In genomic region chr18:58863539-58864145, GRCh38 we compare ENCODE assay signal across 8 cellular contexts. TPM values are rescaled to one million over a fixed set of nuclear protein-coding genes. Genes with fewer than 3 reads are reported as not detected.
A peak's percentile ranks its signal among the peaks of the same experiment; 100 is the strongest.
DNase-seq lines count a peak whose midpoint lies in the region; ATAC-seq and TF ChIP-seq lines count a peak whose summit lies in the region.

No MANE protein-coding gene starts in this region.

- peak overlapping the region; percentile 75 for H3K4me2 ChIP-seq in IMR-90 (ENCODE audit: low read depth, low read length)

- no peak overlapping the region for H2BK15ac ChIP-seq in IMR-90 (ENCODE audit: low read depth, low read length)

- in situ Hi-C loops in IMR-90 (cut with MboI; ENCODE audit: low sequenced_read_pairs), result no loop called here

- H3K79me1 ChIP-seq in IMR-90 (ENCODE audit: low read depth in 1 of 2, low read length in 2 of 2), result peaks cover 48 to 60% of the 10 kb centered on the region in 2 experiments

- H3K9me3 Mint-ChIP-seq in nephron progenitor cell, result peaks cover 9% of the 10 kb centered on the region

- H4K5ac ChIP-seq in IMR-90 (ENCODE audit: low read depth, low read length), result peak overlapping the region; percentile 85

- H3K14ac ChIP-seq in IMR-90 (replicated peaks; ENCODE audit: low read depth, low read length), result 0 out of 2 replicates have a peak overlapping the region, but pooled peaks have one; percentile 19

- H4K20me1 ChIP-seq in IMR-90 (ENCODE audit: insufficient read depth, low read length), result no peaks in the 10 kb centered on the region

- dilution Hi-C loops in IMR-90 (cut with HindIII; ENCODE audit: low sequenced_read_pairs, unreplicated experiment), result no loop called here

- H3K23ac ChIP-seq in IMR-90 (ENCODE audit: low read depth, low read length), result no peak overlapping the region

- peak overlapping the region; percentile 54; the same call in 1 of the 2 replicates for H3K18ac ChIP-seq in IMR-90 (ENCODE audit: low read depth, low read length)

- H3K9ac ChIP-seq in IMR-90 (ENCODE audit: low read depth, low read length), result peak overlapping the region; percentile 94

- peak overlapping the region; percentile 100 for H4K91ac ChIP-seq in IMR-90 (ENCODE audit: insufficient read depth, low read depth, low read length)

- H3K56ac ChIP-seq in IMR-90 (ENCODE audit: extremely low read depth, insufficient read depth, low read length), result 0 out of 2 replicates have a peak overlapping the region, but pooled peaks have one; percentile 3

- no TSS peak for BruUV-seq in IMR-90 (replicated peaks; lab: Mats Ljungman, UMichigan)

- intact Hi-C loops in IMR-90 (cut with micrococcal nuclease), result loop anchor here (2.0 kb wide), 1 partner anchor 75 kb away; no protein-coding TSS in a partner anchor
- intact Hi-C loops in uterus (cut with DNase I; ENCODE audit: low total_unique reads), result no loop called here

- peak overlapping the region; percentile 97; the same call in 1 of the 2 replicates for H2BK120ac ChIP-seq in IMR-90 (ENCODE audit: low read depth, low read length)

- H2AFZ ChIP-seq in IMR-90 (replicated peaks; ENCODE audit: low read length, poor library complexity), result peak overlapping the region; percentile 87

- H2BK5ac ChIP-seq in IMR-90 (ENCODE audit: low read depth, low read length, poor library complexity, severe bottlenecking), result peak overlapping the region; percentile 98

- peak overlapping the region; percentile 47 for H3K4ac ChIP-seq in IMR-90 (ENCODE audit: low read depth, low read length)

- TF ChIP-seq CTCF in IMR-90 (conservative IDR thresholded peaks at IDR 0.05; ENCODE audit: low read depth, low read length) (no peak), fibroblast of pulmonary artery (IDR thresholded peaks at IDR 0.05; ENCODE audit: low read length, missing control alignments) (no peak), nephron progenitor cell (IDR thresholded peaks at IDR 0.05) (no peak), uterus (IDR thresholded peaks at IDR 0.05) (no peak)

- peaks cover 89% of the 10 kb centered on the region for H3K4me1 Mint-ChIP-seq in nephron progenitor cell

- no peak overlapping the region for H2BK20ac ChIP-seq in IMR-90 (ENCODE audit: low read depth, low read length)

- peaks cover 39% of the 10 kb centered on the region for H3K4me1 ChIP-seq in IMR-90 (ENCODE audit: control insufficient read depth, insufficient read depth, low read length)
- peaks cover 5 to 16% of the 10 kb centered on the region in 2 donors for H3K4me1 ChIP-seq in uterus

- H3K27me3 ChIP-seq in IMR-90 (ENCODE audit: control insufficient read depth, insufficient read depth, low read length), result no peaks in the 10 kb centered on the region
- H3K27me3 ChIP-seq in uterus, result no peaks in the 10 kb centered on the region

- no peak for TF ChIP-seq RAD21 in IMR-90 (IDR thresholded peaks at IDR 0.05; ENCODE audit: low read length)

- no peak for TF ChIP-seq POLR2A in IMR-90 (IDR thresholded peaks at IDR 0.05; ENCODE audit: low read depth, low read length)
- no peak for TF ChIP-seq POLR2A in uterus (IDR thresholded peaks at IDR 0.05)

- H3K27ac Mint-ChIP-seq in nephron progenitor cell, result peak overlapping the region; percentile 99

- peak overlapping the region; percentile 100; the same call in 1 of the 2 replicates for H2AK5ac ChIP-seq in IMR-90 (ENCODE audit: low read depth, low read length)

- peaks cover 2% of the 10 kb centered on the region for H3K27me3 Mint-ChIP-seq in nephron progenitor cell (ENCODE audit: low read depth, poor library complexity)

- H3K9me1 ChIP-seq in IMR-90 (ENCODE audit: insufficient read depth, low read length), result peaks cover 18% of the 10 kb centered on the region

- H2AK9ac ChIP-seq in IMR-90 (replicated peaks; ENCODE audit: low read depth, low read length, poor library complexity), result peak overlapping the region; percentile 80

- ATAC-seq in IMR-90 (ENCODE audit: low read depth) (peak; percentile 45), HG02610 (IDR thresholded peaks at IDR 0.05; ENCODE audit: unreplicated experiment) (no peak)

- H3K4me3 Mint-ChIP-seq in nephron progenitor cell, result peak overlapping the region; percentile 89

- H3K27ac ChIP-seq in IMR-90 (ENCODE audit: insufficient read depth, low read length) (peak overlapping the region; percentile 98), uterus (peak overlapping the region; percentile 95 to 99)

- POLR2A ChIA-PET in IMR-90 (lab: Charles Lee; ENCODE audit: unreplicated experiment), result no interaction called here

- peaks cover 14% of the 10 kb centered on the region for H3K36me3 ChIP-seq in IMR-90 (ENCODE audit: control insufficient read depth, insufficient read depth, low read length)
- no peaks in the 10 kb centered on the region for H3K36me3 ChIP-seq in uterus

- H4K8ac ChIP-seq in IMR-90 (ENCODE audit: low read depth in 2 of 2, low read length in 2 of 2), result peak overlapping the region; percentile 67 to 97; a peak in 2 of 4 replicates

- H3K4me3 ChIP-seq in IMR-90 (ENCODE audit: insufficient read depth, low read depth, low read length), result peak overlapping the region; percentile 39
- peak overlapping the region; percentile 33 for H3K4me3 ChIP-seq in fibroblast of pulmonary artery (replicated peaks; ENCODE audit: low read depth, low read length)
- H3K4me3 ChIP-seq in uterus, result peak overlapping the region; percentile 38 to 47

- WGBS in IMR-90 (ENCODE audit: extremely low coverage in 2 of 2, insufficient read length in 1 of 2), 2 experiments, result 0% methylated on average over 30 of the region's 72 CpGs; no CpG with 5 or more reads in 1 of the 2 experiments

- CTCF ChIA-PET in IMR-90 (lab: Yijun Ruan, JAX), result no interaction called here

- H3K36me3 Mint-ChIP-seq in nephron progenitor cell (ENCODE audit: low read depth), result peaks cover 31% of the 10 kb centered on the region

- DNase-seq in NCI-H345 (lab: John Stamatoyannopoulos, UW), result peak; percentile 42
- DNase-seq in NCI-H345 treated with DMSO at 0.1 percent for 48 hours (lab: John Stamatoyannopoulos, UW; ENCODE audit: unreplicated experiment), result no peak
- DNase-seq in IMR-90, result peak; percentile 30
- peak; percentile 15 for DNase-seq in activated T-cell treated with anti-CD3 and anti-CD28 coated beads for 48 hours (ENCODE audit: low read depth)
- DNase-seq in fibroblast of pulmonary artery (ENCODE audit: low read depth), result peak; percentile 44
- DNase-seq in nephron progenitor cell, result peak; percentile 74
- DNase-seq in uterus, result peak; percentile 30 to 50

- H3K9me3 ChIP-seq in IMR-90 (ENCODE audit: control insufficient read depth, insufficient read depth, low read length), result peaks cover 2% of the 10 kb centered on the region; the same call in 1 of the 2 replicates
- H3K9me3 ChIP-seq in uterus, result no peaks in the 10 kb centered on the region

TF ChIP-seq in IMR-90, 13 proteins besides CTCF, POLR2A, EP300 and RAD21:
- TF ChIP-seq RCOR1 (IDR thresholded peaks at IDR 0.05; ENCODE audit: insufficient replicate concordance, low read length), result no peak
- TF ChIP-seq USF2 (IDR thresholded peaks at IDR 0.05; ENCODE audit: low read depth, low read length), result peak; percentile 65; the same call in 1 of the 2 replicates

RNA-seq across cellular contexts. Expression of gene ZNF532, which starts 1.0 kb away (rescaled TPM):
- total RNA-seq in IMR-90 (2012; rRNA removed) (29.9 and 30.0 TPM in 2 replicates), uterus (100 to 1,000 TPM in 2 of 4 donors, 10 to 100 TPM in 2; 32.4 to 174 (median 127) TPM)
- 36.7 and 45.8 TPM in 2 replicates for polyA plus RNA-seq in IMR-90 (2012; rRNA removed)
- 18.1 and 24.4 TPM in 2 replicates for polyA plus RNA-seq in IMR-90 (2012; cell fraction: cytosol; rRNA removed)
- polyA plus RNA-seq in IMR-90 (2012; cell fraction: nucleus; rRNA removed; ENCODE audit: low replicate concordance), result 43.8 and 99.3 TPM in 2 replicates
